ENCODE assay signal across 9 cellular contexts in genomic region chr12:47816646-47817271, GRCh38. TPM values are rescaled to one million over a fixed set of nuclear protein-coding genes. Genes with fewer than 3 reads are reported as not detected.
A peak's percentile ranks its signal among the peaks of the same experiment; 100 is the strongest.
DNase-seq lines count a peak whose midpoint lies in the region; ATAC-seq, FAIRE-seq and TF ChIP-seq lines count a peak whose summit lies in the region.
"Had no signal": no experiment of that assay in that cellular context is flagged by ENCODE, and none has a peak within 500 bp of the region (broad histone marks: within the 10 kb centered on the region; RNA-seq: fewer than 3 reads in every experiment).

No MANE protein-coding gene starts in this region.

- H3K27me3 ChIP-seq in Peyer's patch (no peaks in the 10 kb centered on the region), esophagus (ENCODE audit: control insufficient read depth in 1 of 2, insufficient read depth in 2 of 2, low read length in 2 of 2) (no peaks in the 10 kb centered on the region), parathyroid adenoma (ENCODE audit: control insufficient read depth, insufficient read depth, low read length) (no peaks in the 10 kb centered on the region), pancreas (no peaks in the 10 kb centered on the region)

- H3K9ac ChIP-seq in parathyroid adenoma: no peak overlapping the region

- intact Hi-C loops in CD14-positive monocyte (cut with micrococcal nuclease): loop anchor here (5.0 to 10.0 kb wide), 2 partner anchors 88 to 109 kb away; partner anchors contain the start of genes RPAP3 (in 1 of the 2) and VDR (in 1 of the 2)
- intact Hi-C loops in pancreas (cut with DNase I): no loop called here

- H3K79me2 ChIP-seq in parathyroid adenoma: peaks cover 33% of the 10 kb centered on the region

- peaks cover 6 to 72% (median 47%) of the 10 kb centered on the region in 4 donors for H3K4me1 ChIP-seq in Peyer's patch
- peaks cover 15 to 37% of the 10 kb centered on the region in 2 donors for H3K4me1 ChIP-seq in esophagus (ENCODE audit: control insufficient read depth in 2 of 2, insufficient read depth in 2 of 2, low read length in 1 of 2)
- H3K4me1 ChIP-seq in parathyroid adenoma: peaks cover 72% of the 10 kb centered on the region
- peaks cover 0 to 19% (median 18%) of the 10 kb centered on the region in 3 donors for H3K4me1 ChIP-seq in pancreas

- H3K36me3 ChIP-seq in Peyer's patch (no peaks in the 10 kb centered on the region), esophagus (ENCODE audit: control insufficient read depth in 2 of 2, insufficient read depth in 2 of 2, low read length in 1 of 2) (peaks cover 0 to 3% of the 10 kb centered on the region in 2 donors), parathyroid adenoma (ENCODE audit: control insufficient read depth, insufficient read depth, low read length) (no peaks in the 10 kb centered on the region), pancreas (no peaks in the 10 kb centered on the region)

- H3K27me3 Mint-ChIP-seq in CD14-positive monocyte (ENCODE audit: low read depth in 3 of 3): no peaks in the 10 kb centered on the region

- FAIRE-seq in pancreas (lab: Jason Lieb, UNC): no peak

- H3K9me3 ChIP-seq in Peyer's patch (no peaks in the 10 kb centered on the region), esophagus (ENCODE audit: control insufficient read depth in 2 of 2, insufficient read depth in 1 of 2, low read depth in 1 of 2, low read length in 1 of 2) (no peaks in the 10 kb centered on the region), parathyroid adenoma (ENCODE audit: control insufficient read depth, low read length) (no peaks in the 10 kb centered on the region), pancreas (no peaks in the 10 kb centered on the region)

- peaks cover 80% of the 10 kb centered on the region for H3K4me1 Mint-ChIP-seq in CD14-positive monocyte

- no peak for TF ChIP-seq CTCF in CD14-positive monocyte (IDR thresholded peaks at IDR 0.05)
- no peak for TF ChIP-seq CTCF in Peyer's patch (IDR thresholded peaks at IDR 0.05)
- TF ChIP-seq CTCF in parathyroid adenoma (IDR thresholded peaks at IDR 0.05): no peak
- TF ChIP-seq CTCF in pancreas (IDR thresholded peaks at IDR 0.05): no peak

- no peak for ATAC-seq in pancreas

- H2AFZ ChIP-seq in parathyroid adenoma: no peak overlapping the region

- WGBS in esophagus, 2 donors: 33 to 48% methylated on average over 9 of the region's 9 CpGs
- WGBS in pancreas, 2 donors: 55 to 64% methylated on average over 8 to 9 of the region's 9 CpGs

- peak overlapping the region; percentile 67 to 98 (median 98) for H3K27ac ChIP-seq in Peyer's patch
- H3K27ac ChIP-seq in esophagus (ENCODE audit: low read depth in 2 of 2, low read length in 1 of 2): peak overlapping the region; percentile 98
- H3K27ac ChIP-seq in parathyroid adenoma: peak overlapping the region; percentile 94
- H3K27ac ChIP-seq in pancreas: peak overlapping the region in 2 of 4 donors; percentile 36 to 44

- peak overlapping the region in 6 of 7 donors; percentile 82 to 95 (median 86) for H3K27ac Mint-ChIP-seq in CD14-positive monocyte

- no peak for TF ChIP-seq POLR2A in Peyer's patch (IDR thresholded peaks at IDR 0.05)

- peaks cover 0 to 3% (median 0%) of the 10 kb centered on the region in 7 donors for H3K9me3 Mint-ChIP-seq in CD14-positive monocyte

- peak overlapping the region; percentile 91 for H3K4me2 ChIP-seq in parathyroid adenoma (ENCODE audit: low read length)

- DNase-seq in CD14-positive monocyte (ENCODE audit: low spot score): no peak
- peak in 1 of 3 donors; percentile 47 for DNase-seq in Peyer's patch
- no peak for DNase-seq in pancreas
- DNase-seq in GM19238 (ENCODE audit: insufficient read length, low spot score): no peak
- DNase-seq in NCI-H524 treated with DMSO at 0.1 percent for 48 hours (lab: John Stamatoyannopoulos, UW): no peak
- no peak for DNase-seq in SIG-M5 (lab: John Stamatoyannopoulos, UW)
- DNase-seq: NCI-H2227 treated with DMSO at 0.1 percent for 48 hours had no signal

- H3K36me3 Mint-ChIP-seq in CD14-positive monocyte: peaks cover 8 to 12% of the 10 kb centered on the region in 2 donors

- peak overlapping the region; percentile 83 to 87 for H3K4me3 Mint-ChIP-seq in CD14-positive monocyte

- H3K4me3 ChIP-seq in Peyer's patch (peak overlapping the region in 3 of 4 donors; percentile 5 to 83 (median 80)), esophagus (ENCODE audit: low read depth in 1 of 2, low read length in 2 of 2) (peak overlapping the region; percentile 12 to 17), parathyroid adenoma (ENCODE audit: low read depth, low read length) (no peak overlapping the region), pancreas (peak overlapping the region in 1 of 4 donors; percentile 23)

RNA-seq across cellular contexts. Expression of gene HDAC7, which starts 2.9 kb away (rescaled TPM):
- polyA plus RNA-seq in CD14-positive monocyte: 1 to 10 TPM; 5.9 to 8.4 TPM
- 10 to 100 TPM in 3 of 4 donors, 1 to 10 TPM in 1; 9.8 to 80.9 (median 36.8) TPM for total RNA-seq in Peyer's patch
- polyA plus RNA-seq in esophagus: 10 to 100 TPM; 20.9 to 35.6 TPM
- total RNA-seq in pancreas: 10 to 100 TPM; 17.9 to 45.5 (median 20.1) TPM
- 10 to 100 TPM; 36.6 to 48.1 TPM for polyA plus RNA-seq in pancreas

RNA-seq across cellular contexts. Expression of gene SLC48A1, which starts 43.7 kb away (rescaled TPM):
- polyA plus RNA-seq in CD14-positive monocyte (10 to 100 TPM; 15.8 to 19.6 TPM), esophagus (10 to 100 TPM; 17.7 to 20.6 TPM), pancreas (10 to 100 TPM; 12.4 to 14.2 TPM)
- total RNA-seq in Peyer's patch (10 to 100 TPM; 14.9 to 21.5 (median 15.9) TPM), pancreas (10 to 100 TPM; 12.2 to 17.2 (median 13.9) TPM)

RNA-seq across cellular contexts. Expression of gene RAPGEF3, which starts 58.1 kb away (rescaled TPM):
- polyA plus RNA-seq in CD14-positive monocyte (under 1 TPM; 0.08 to 0.60 TPM), esophagus (10 to 100 TPM; 23.2 to 75.2 TPM), pancreas (10 to 100 TPM; 51.4 to 54.4 TPM)
- total RNA-seq in Peyer's patch (10 to 100 TPM in 3 of 4 donors, 1 to 10 TPM in 1; 4.9 to 33.0 (median 16.9) TPM), pancreas (1 to 10 TPM; 2.5 to 6.7 (median 5.0) TPM)

Comparison
In these comparisons a context has a peak if more than half of its experiments do, and no peak if none do; other contexts are left out.
1. RNA of gene RAPGEF3, which starts 58.1 kb away (polyA plus RNA-seq): 23.2 to 75.2 TPM in esophagus and 51.4 to 54.4 TPM in pancreas; 0.08 to 0.60 TPM in CD14-positive monocyte; every median in the first group is over 10 times any median in the second.
2. intact Hi-C loops: an anchor here in CD14-positive monocyte (5.0 to 10.0 kb wide); none called in pancreas.